ENCODE assay signal across 2 cellular contexts in the genomic region with DNA sequence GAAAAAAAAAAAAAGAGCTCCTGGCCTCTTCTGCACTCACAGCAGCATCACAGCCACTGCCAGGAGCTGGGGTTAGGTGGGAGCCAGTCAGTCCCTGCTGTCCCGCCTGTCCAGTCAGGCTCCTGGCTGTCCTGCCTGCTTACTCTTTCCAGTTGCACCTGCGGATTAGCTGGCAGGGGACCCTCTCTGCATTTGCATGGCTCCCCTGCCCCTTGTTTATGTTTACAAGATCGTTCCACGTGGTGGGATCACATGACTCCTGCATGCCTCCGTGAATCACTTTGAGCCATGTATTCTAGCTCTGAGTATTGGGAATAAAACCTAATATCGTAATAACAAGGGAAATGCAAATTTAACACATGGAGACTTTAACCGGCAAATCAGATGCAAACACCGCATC.
TF ChIP-seq lines count a peak whose summit lies in the region.

No MANE protein-coding gene starts in this region.

TF ChIP-seq in GM23338, 12 proteins besides CTCF, POLR2A, EP300 and RAD21 (continued from another document):
- TF ChIP-seq, protein P1, sequence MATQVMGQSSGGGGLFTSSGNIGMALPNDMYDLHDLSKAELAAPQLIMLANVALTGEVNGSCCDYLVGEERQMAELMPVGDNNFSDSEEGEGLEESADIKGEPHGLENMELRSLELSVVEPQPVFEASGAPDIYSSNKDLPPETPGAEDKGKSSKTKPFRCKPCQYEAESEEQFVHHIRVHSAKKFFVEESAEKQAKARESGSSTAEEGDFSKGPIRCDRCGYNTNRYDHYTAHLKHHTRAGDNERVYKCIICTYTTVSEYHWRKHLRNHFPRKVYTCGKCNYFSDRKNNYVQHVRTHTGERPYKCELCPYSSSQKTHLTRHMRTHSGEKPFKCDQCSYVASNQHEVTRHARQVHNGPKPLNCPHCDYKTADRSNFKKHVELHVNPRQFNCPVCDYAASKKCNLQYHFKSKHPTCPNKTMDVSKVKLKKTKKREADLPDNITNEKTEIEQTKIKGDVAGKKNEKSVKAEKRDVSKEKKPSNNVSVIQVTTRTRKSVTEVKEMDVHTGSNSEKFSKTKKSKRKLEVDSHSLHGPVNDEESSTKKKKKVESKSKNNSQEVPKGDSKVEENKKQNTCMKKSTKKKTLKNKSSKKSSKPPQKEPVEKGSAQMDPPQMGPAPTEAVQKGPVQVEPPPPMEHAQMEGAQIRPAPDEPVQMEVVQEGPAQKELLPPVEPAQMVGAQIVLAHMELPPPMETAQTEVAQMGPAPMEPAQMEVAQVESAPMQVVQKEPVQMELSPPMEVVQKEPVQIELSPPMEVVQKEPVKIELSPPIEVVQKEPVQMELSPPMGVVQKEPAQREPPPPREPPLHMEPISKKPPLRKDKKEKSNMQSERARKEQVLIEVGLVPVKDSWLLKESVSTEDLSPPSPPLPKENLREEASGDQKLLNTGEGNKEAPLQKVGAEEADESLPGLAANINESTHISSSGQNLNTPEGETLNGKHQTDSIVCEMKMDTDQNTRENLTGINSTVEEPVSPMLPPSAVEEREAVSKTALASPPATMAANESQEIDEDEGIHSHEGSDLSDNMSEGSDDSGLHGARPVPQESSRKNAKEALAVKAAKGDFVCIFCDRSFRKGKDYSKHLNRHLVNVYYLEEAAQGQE (IDR thresholded peaks at IDR 0.05; ENCODE audit: unreplicated experiment): no peak
TF ChIP-seq in GM23338: peak in this region for 0.

TF ChIP-seq in H1, 55 proteins besides CTCF, POLR2A, EP300 and RAD21 (continued from another document):
- TF ChIP-seq, protein P2, sequence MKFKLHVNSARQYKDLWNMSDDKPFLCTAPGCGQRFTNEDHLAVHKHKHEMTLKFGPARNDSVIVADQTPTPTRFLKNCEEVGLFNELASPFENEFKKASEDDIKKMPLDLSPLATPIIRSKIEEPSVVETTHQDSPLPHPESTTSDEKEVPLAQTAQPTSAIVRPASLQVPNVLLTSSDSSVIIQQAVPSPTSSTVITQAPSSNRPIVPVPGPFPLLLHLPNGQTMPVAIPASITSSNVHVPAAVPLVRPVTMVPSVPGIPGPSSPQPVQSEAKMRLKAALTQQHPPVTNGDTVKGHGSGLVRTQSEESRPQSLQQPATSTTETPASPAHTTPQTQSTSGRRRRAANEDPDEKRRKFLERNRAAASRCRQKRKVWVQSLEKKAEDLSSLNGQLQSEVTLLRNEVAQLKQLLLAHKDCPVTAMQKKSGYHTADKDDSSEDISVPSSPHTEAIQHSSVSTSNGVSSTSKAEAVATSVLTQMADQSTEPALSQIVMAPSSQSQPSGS (IDR thresholded peaks at IDR 0.05; ENCODE audit: low read length): no peak
- TF ChIP-seq RFX5 (IDR thresholded peaks at IDR 0.05; ENCODE audit: borderline replicate concordance, low read depth, low read length) (no peak), CBX8 (IDR thresholded peaks at IDR 0.05; ENCODE audit: borderline replicate concordance, low read depth, low read length) (no peak), FOSL1 (IDR thresholded peaks at IDR 0.05; ENCODE audit: insufficient read depth, low read depth, low read length) (no peak), SP2 (IDR thresholded peaks at IDR 0.05; ENCODE audit: low read length) (no peak), TCF12 (IDR thresholded peaks at IDR 0.05; ENCODE audit: low read depth, low read length) (peak; percentile 88; the same call in 1 of the 2 replicates), SAP30 (IDR thresholded peaks at IDR 0.05; ENCODE audit: insufficient read depth, insufficient replicate concordance, low read length) (peak; percentile 71), CEBPB (IDR thresholded peaks at IDR 0.05; ENCODE audit: low read depth, low read length) (no peak), POU5F1 (IDR thresholded peaks at IDR 0.05; ENCODE audit: low read depth, low read length) (no peak), BRCA1 (IDR thresholded peaks at IDR 0.05; ENCODE audit: low read depth, low read length) (no peak), MAFK (IDR thresholded peaks at IDR 0.05; ENCODE audit: low read depth, low read length) (no peak), NRF1 (IDR thresholded peaks at IDR 0.05; ENCODE audit: low read depth, low read length) (no peak), CHD2 (IDR thresholded peaks at IDR 0.05; ENCODE audit: low read length) (no peak), CTBP2 (IDR thresholded peaks at IDR 0.05; ENCODE audit: borderline replicate concordance, insufficient read depth, insufficient read length, low read length) (no peak), JUN (IDR thresholded peaks at IDR 0.05; ENCODE audit: low read depth, low read length) (no peak), KDM4A (IDR thresholded peaks at IDR 0.05; ENCODE audit: low read depth, low read length, severe bottlenecking) (no peak), TBP (IDR thresholded peaks at IDR 0.05; ENCODE audit: low read depth, low read length) (no peak), SRF (IDR thresholded peaks at IDR 0.05; ENCODE audit: low read depth, low read length) (no peak), GTF2F1 (IDR thresholded peaks at IDR 0.05; ENCODE audit: borderline replicate concordance, low read depth, low read length) (no peak), SIRT6 (IDR thresholded peaks at IDR 0.05; ENCODE audit: low read length) (no peak), RBBP5 (IDR thresholded peaks at IDR 0.05; ENCODE audit: borderline replicate concordance, low read depth, low read length) (no peak), BACH1 (IDR thresholded peaks at IDR 0.05; ENCODE audit: low read length) (no peak), KDM1A (IDR thresholded peaks at IDR 0.05; ENCODE audit: borderline replicate concordance, low read length) (no peak), SP1 (IDR thresholded peaks at IDR 0.05; ENCODE audit: low read depth, low read length) (no peak), TAF7 (optimal IDR thresholded peaks at IDR 0.05; ENCODE audit: borderline replicate concordance, low read depth, low read length) (no peak), GABPA (IDR thresholded peaks at IDR 0.05; ENCODE audit: borderline replicate concordance, insufficient read depth, low read length) (no peak), SIN3A (conservative IDR thresholded peaks at IDR 0.05 in 1 of 2, IDR thresholded peaks at IDR 0.05 in 1 of 2; ENCODE audit: low read depth in 1 of 2, low read length in 2 of 2) (peak; percentile 71 to 94; a peak in 2 of 4 replicates), ASH2L (IDR thresholded peaks at IDR 0.05; ENCODE audit: low read length) (peak; percentile 28), ATF3 (IDR thresholded peaks at IDR 0.05; ENCODE audit: insufficient read depth, low read depth, low read length) (peak; percentile 80)
TF ChIP-seq in H1: peak in this region for 10.
